In the genomic region with DNA sequence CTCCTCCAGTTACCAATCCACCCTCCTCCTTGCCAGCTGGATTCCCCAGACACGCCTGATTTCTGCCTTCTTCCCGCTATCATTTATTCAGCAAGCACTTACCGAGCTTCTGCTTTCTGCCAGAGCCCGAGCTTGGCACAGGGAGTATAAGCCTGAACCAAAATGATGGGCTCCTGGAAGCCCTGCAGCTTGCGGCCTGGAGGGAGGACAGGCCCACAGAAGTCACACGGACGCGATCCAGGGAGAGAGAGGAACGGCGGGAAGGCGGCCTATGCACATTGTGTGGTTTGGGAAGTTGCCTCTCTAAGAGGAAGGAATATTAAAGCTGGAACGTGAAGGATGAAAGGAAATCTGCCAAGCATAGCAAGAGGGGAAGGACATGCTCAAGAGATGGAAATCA, we compare ENCODE assay signal across 24 cellular contexts.
DNase-seq lines count a peak whose midpoint lies in the region; ATAC-seq and TF ChIP-seq lines count a peak whose summit lies in the region.
"Had no signal": no experiment of that assay in that cellular context is flagged by ENCODE, and none has a peak within 500 bp of the region (broad histone marks: within the 10 kb centered on the region; RNA-seq: fewer than 3 reads in every experiment).

No MANE protein-coding gene starts in this region.

- H3K36me3 Mint-ChIP-seq in activated T-cell treated with anti-CD3 and anti-CD28 coated beads, Interleukin-2, amount 50 U/mL, for 72 hours (ENCODE audit: insufficient read depth in 2 of 2), result no peaks in the 10 kb centered on the region
- H3K36me3 Mint-ChIP-seq in progenitor cell of endocrine pancreas (ENCODE audit: insufficient read depth), result no peaks in the 10 kb centered on the region
- H3K36me3 Mint-ChIP-seq: CD4-positive, CD25-positive, alpha-beta regulatory T cell had no signal

- H3K27ac Mint-ChIP-seq in activated T-cell treated with anti-CD3 and anti-CD28 coated beads, Interleukin-2, amount 50 U/mL, for 72 hours, result peak overlapping the region; percentile 1
- no peak overlapping the region for H3K27ac Mint-ChIP-seq in progenitor cell of endocrine pancreas
- H3K27ac Mint-ChIP-seq: CD4-positive, CD25-positive, alpha-beta regulatory T cell; H9; HFFc6 had no signal

- no peaks in the 10 kb centered on the region for H3K9me3 ChIP-seq in MG63
- no peaks in the 10 kb centered on the region for H3K9me3 ChIP-seq in spleen
- H3K9me3 ChIP-seq: A549 had no signal

- TF ChIP-seq CTCF in spleen (IDR thresholded peaks at IDR 0.05 in 8 of 11, conservative IDR thresholded peaks at IDR 0.05 in 3 of 11) (no peak), progenitor cell of endocrine pancreas (IDR thresholded peaks at IDR 0.05; ENCODE audit: unreplicated experiment) (no peak)

- no peaks in the 10 kb centered on the region for H3K4me1 ChIP-seq in spleen
- H3K4me1 ChIP-seq: A549 had no signal

- no peaks in the 10 kb centered on the region for H3K4me1 Mint-ChIP-seq in activated T-cell treated with anti-CD3 and anti-CD28 coated beads, Interleukin-2, amount 50 U/mL, for 72 hours (ENCODE audit: low read depth)
- no peaks in the 10 kb centered on the region for H3K4me1 Mint-ChIP-seq in progenitor cell of endocrine pancreas (ENCODE audit: low read depth)
- H3K4me1 Mint-ChIP-seq: CD4-positive, CD25-positive, alpha-beta regulatory T cell; H9 had no signal

- intact Hi-C loops in spleen (cut with DNase I; ENCODE audit: low total_unique reads), result no loop called here

- no peak overlapping the region for H3K4me3 Mint-ChIP-seq in activated T-cell treated with anti-CD3 and anti-CD28 coated beads, Interleukin-2, amount 50 U/mL, for 72 hours
- H3K4me3 Mint-ChIP-seq in progenitor cell of endocrine pancreas (ENCODE audit: low read depth), result no peak overlapping the region
- H3K4me3 Mint-ChIP-seq: CD4-positive, CD25-positive, alpha-beta regulatory T cell; H9; HFFc6 had no signal

- 68 to 80% (median 72%) methylated on average over 11 to 12 of the region's 12 CpGs for WGBS in spleen, 5 donors

- H3K27me3 Mint-ChIP-seq in activated T-cell treated with anti-CD3 and anti-CD28 coated beads, Interleukin-2, amount 50 U/mL, for 72 hours (ENCODE audit: low read depth), result no peaks in the 10 kb centered on the region
- no peaks in the 10 kb centered on the region for H3K27me3 Mint-ChIP-seq in progenitor cell of endocrine pancreas
- H3K27me3 Mint-ChIP-seq: CD4-positive, CD25-positive, alpha-beta regulatory T cell had no signal

- H3K27ac ChIP-seq in spleen, result no peak overlapping the region
- H3K27ac ChIP-seq: A549, GM23248, SK-N-MC had no signal

- no peak overlapping the region for H3K4me3 ChIP-seq in MG63
- no peak overlapping the region for H3K4me3 ChIP-seq in spleen
- H3K4me3 ChIP-seq: A549, GM12878, GM23248, SK-N-MC had no signal

- ATAC-seq in activated T-cell treated with anti-CD3 and anti-CD28 coated beads, Interleukin-2, amount 50 U/mL, for 72 hours (replicated peaks in 1 of 2), result no peak
- ATAC-seq: A549, GM12878 had no signal

- TF ChIP-seq POLR2A in spleen (IDR thresholded peaks at IDR 0.05), result no peak

- H3K36me3 ChIP-seq in MG63, result no peaks in the 10 kb centered on the region
- no peaks in the 10 kb centered on the region for H3K36me3 ChIP-seq in spleen

- H3K9me3 Mint-ChIP-seq in activated T-cell treated with anti-CD3 and anti-CD28 coated beads, Interleukin-2, amount 50 U/mL, for 72 hours, result no peaks in the 10 kb centered on the region
- H3K9me3 Mint-ChIP-seq in progenitor cell of endocrine pancreas (ENCODE audit: low read depth), result peaks cover 17% of the 10 kb centered on the region
- H3K9me3 Mint-ChIP-seq: HFFc6 had no signal

- no peak for DNase-seq in activated T-cell treated with anti-CD3 and anti-CD28 coated beads, Interleukin-2, amount 50 U/mL, for 72 hours
- no peak for DNase-seq in activated T-cell treated with anti-CD3 and anti-CD28 coated beads, Interleukin-2, amount 50 U/mL, for 48 hours
- DNase-seq in MG63 (peak; percentile 31), fibroblast of gingiva (ENCODE audit: low read depth) (peak; percentile 19), spleen (peak; percentile 61), progenitor cell of endocrine pancreas (ENCODE audit: low spot score, unreplicated experiment) (no peak)
- DNase-seq in stimulated activated CD4-positive, alpha-beta T cell treated with anti-CD3 and anti-CD28 coated beads, Interleukin-4, amount 100 ng/mL, for 4 hours, result no peak
- DNase-seq: CD4-positive, CD25-positive, alpha-beta regulatory T cell; DMS79 treated with DMSO at 0.1 percent for 48 hours; GM23248; H9; HFFc6; Kasumi-1; NCI-H1417; NCI-H1694 treated with DMSO at 0.1 percent for 48 hours; NCI-H2081 treated with DMSO at 0.1 percent for 48 hours; NCI-H226; NCI-H510A treated with DMSO at 0.1 percent for 48 hours; NCI-H748 treated with DMSO at 0.1 percent for 48 hours; SHP77; SW 1271 had no signal

- no peaks in the 10 kb centered on the region for H3K27me3 ChIP-seq in MG63
- H3K27me3 ChIP-seq in spleen (replicated peaks in 1 of 7), result no peaks in the 10 kb centered on the region

Comparison
In these comparisons a context has a peak if more than half of its experiments do, and no peak if none do; other contexts are left out.
1. DNase-seq: peak in MG63 (single experiment), fibroblast of gingiva (single experiment) and spleen (single experiment); none in activated T-cell treated with anti-CD3 and anti-CD28 coated beads, Interleukin-2, amount 50 U/mL, for 72 hours (0 of 2), activated T-cell treated with anti-CD3 and anti-CD28 coated beads, Interleukin-2, amount 50 U/mL, for 48 hours (0 of 2), stimulated activated CD4-positive, alpha-beta T cell treated with anti-CD3 and anti-CD28 coated beads, Interleukin-4, amount 100 ng/mL, for 4 hours (0 of 2) and progenitor cell of endocrine pancreas (single experiment).